27 cellular contexts compared by ENCODE assay signal in the genomic region with DNA sequence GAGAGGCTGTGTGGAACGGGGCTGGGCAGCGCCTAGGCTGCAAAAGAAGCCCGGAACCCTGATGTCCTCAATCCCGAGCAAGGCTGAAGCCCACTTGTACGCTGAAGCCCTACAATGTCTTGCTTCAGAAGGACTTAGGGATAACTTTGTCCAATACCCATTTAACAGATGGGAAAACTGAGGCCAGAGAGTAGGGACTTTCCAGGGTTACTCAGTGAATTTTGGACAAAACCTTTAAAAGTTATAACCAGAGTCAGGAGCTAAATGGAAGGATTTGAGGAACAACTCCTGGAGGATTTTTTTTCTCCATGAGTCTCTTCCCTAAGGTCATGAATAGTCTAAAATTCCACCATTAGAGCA.
"Had no signal": no experiment of that assay in that cellular context is flagged by ENCODE, and none has a peak within 500 bp of the region (broad histone marks: within the 10 kb centered on the region; RNA-seq: fewer than 3 reads in every experiment).

No MANE protein-coding gene starts in this region.

- FAIRE-seq: astrocyte, bronchial epithelial cell, endometrium, frontal cortex, TTC549 had no signal

- H3K27me3 ChIP-seq: brain microvascular endothelial cell had no signal

- ATAC-seq: activated naive CD4-positive, alpha-beta T cell treated with anti-CD3 and anti-CD28 coated beads, Interleukin-2, amount 50 U/mL, for 72 hours; activated T-cell treated with anti-CD3 and anti-CD28 coated beads, Interleukin-2, amount 50 U/mL, for 72 hours; esophagus mucosa had no signal

- H3K36me3 ChIP-seq: brain microvascular endothelial cell had no signal

- DNase-seq: activated CD4-positive, alpha-beta memory T cell treated with anti-CD3 and anti-CD28 coated beads, Interleukin-2, amount 10 ng/mL, durations not matched to agents 7 days and 5 days; activated CD4-positive, alpha-beta T cell treated with anti-CD3 and anti-CD28 coated beads for 1 hour; activated CD4-positive, alpha-beta T cell treated with anti-CD3 and anti-CD28 coated beads for 4 hours; activated CD4-positive, alpha-beta T cell treated with anti-CD3 and anti-CD28 coated beads, Interleukin-2, amount 10 ng/mL, durations not matched to agents 7 days and 5 days; activated CD4-positive, alpha-beta T cell treated with anti-CD3 and anti-CD28 coated beads, Interleukin-2, amount 50 U/mL, for 4 hours; activated CD8-positive, alpha-beta memory T cell treated with anti-CD3 and anti-CD28 coated beads, Interleukin-2, amount 50 U/mL, for 48 hours; activated gamma-delta T cell; activated naive CD4-positive, alpha-beta T cell; activated naive CD4-positive, alpha-beta T cell treated with anti-CD3 and anti-CD28 coated beads, Interleukin-2, amount 10 ng/mL, durations not matched to agents 7 days and 5 days; activated naive CD8-positive, alpha-beta T cell treated with anti-CD3 and anti-CD28 coated beads, Interleukin-2, amount 10 ng/mL, durations not matched to agents 7 days and 5 days; activated T-cell treated with anti-CD3 and anti-CD28 coated beads for 4 hours; activated T-cell treated with anti-CD3 and anti-CD28 coated beads, Interleukin-2, amount 50 U/mL, for 24 hours; activated T-cell treated with anti-CD3 and anti-CD28 coated beads, Interleukin-2, amount 50 U/mL, for 72 hours; brain microvascular endothelial cell; cortex of kidney; effector CD8-positive, alpha-beta T cell; foreskin fibroblast; head of caudate nucleus; T-helper 2 cell had no signal

- H3K27ac ChIP-seq: brain microvascular endothelial cell, VCaP had no signal
